In genomic region chr11:2265396-2265795, GRCh38 we compare ENCODE assay signal across 10 cellular contexts. TPM values are rescaled to one million over a fixed set of nuclear protein-coding genes. Genes with fewer than 3 reads are reported as not detected.
DNase-seq lines count a peak whose midpoint lies in the region; ATAC-seq lines count a peak whose summit lies in the region.
"Had no signal": no experiment of that assay in that cellular context is flagged by ENCODE, and none has a peak within 500 bp of the region (broad histone marks: within the 10 kb centered on the region; RNA-seq: fewer than 3 reads in every experiment).

No MANE protein-coding gene starts in this region.

- CTCF ChIA-PET in CD4-positive, alpha-beta memory T cell (lab: Charles Lee; ENCODE audit: partially characterized antibody), result interaction anchor here (1.5 kb wide), 1 partner anchor 41 kb away, joined by 4 read pairs; no protein-coding TSS in a partner anchor
- CTCF ChIA-PET in T-cell (lab: Charles Lee), result no interaction called here

- H3K27me3 ChIP-seq in CD4-positive, alpha-beta memory T cell (ENCODE audit: insufficient read depth, low read length), result peaks cover 4% of the 10 kb centered on the region

- ATAC-seq in GM21526 (IDR thresholded peaks at IDR 0.05; ENCODE audit: low FRiP score, unreplicated experiment) (peak; percentile 46), T-cell (replicated peaks in 1 of 4) (peak in 1 of 4 experiments; percentile 36)

- H3K4me1 ChIP-seq in CD4-positive, alpha-beta memory T cell (ENCODE audit: insufficient read depth, low read length), result peaks cover 38% of the 10 kb centered on the region

- H3K27ac Mint-ChIP-seq in CD4-positive, alpha-beta memory T cell, result peak overlapping the region in 6 of 7 donors; percentile 9 to 85 (median 50)
- H3K27ac Mint-ChIP-seq in T-cell, result peak overlapping the region; percentile 50 to 73

- no peak overlapping the region for H3K4me3 ChIP-seq in CD4-positive, alpha-beta memory T cell (ENCODE audit: low read length in 2 of 2)

- peaks cover 14 to 26% (median 20%) of the 10 kb centered on the region in 4 donors for H3K4me1 Mint-ChIP-seq in CD4-positive, alpha-beta memory T cell
- peaks cover 26 to 28% (median 27%) of the 10 kb centered on the region in 3 donors for H3K4me1 Mint-ChIP-seq in T-cell

- peak in 1 of 5 donors; percentile 1 for DNase-seq in CD4-positive, alpha-beta memory T cell
- DNase-seq in T-cell (peak in 1 of 34 experiments; percentile 34), medulla oblongata (ENCODE audit: extremely low spot score) (peak; percentile 78), NCI-H1105 treated with DMSO at 0.1 percent for 48 hours (lab: John Stamatoyannopoulos, UW) (no peak), amniotic stem cell (lab: John Stamatoyannopoulos, UW) (no peak), NCI-H345 treated with DMSO at 0.1 percent for 48 hours (lab: John Stamatoyannopoulos, UW; ENCODE audit: unreplicated experiment) (no peak)
- DNase-seq in stimulated activated CD8-positive, alpha-beta memory T cell treated with anti-CD3 and anti-CD28 coated beads, Interleukin-4, amount 100 ng/mL, for 48 hours, result no peak
- DNase-seq: NCI-H1436 had no signal

- intact Hi-C loops in CD4-positive, alpha-beta memory T cell (cut with micrococcal nuclease), result loop anchor here (10.0 kb wide), 1 partner anchor 51 kb away; no protein-coding TSS in a partner anchor

- peaks cover 6 to 9% of the 10 kb centered on the region in 2 donors for H3K27me3 Mint-ChIP-seq in CD4-positive, alpha-beta memory T cell
- peaks cover 0 to 13% of the 10 kb centered on the region in 2 donors for H3K27me3 Mint-ChIP-seq in T-cell

- POLR2A ChIA-PET in CD4-positive, alpha-beta memory T cell (lab: Charles Lee; ENCODE audit: partially characterized antibody), result no interaction called here
- POLR2A ChIA-PET in T-cell (lab: Charles Lee), result no interaction called here

- peak overlapping the region; percentile 59 to 89 (median 72) for H3K4me3 Mint-ChIP-seq in CD4-positive, alpha-beta memory T cell
- peak overlapping the region; percentile 25 to 73 (median 37) for H3K4me3 Mint-ChIP-seq in T-cell

- H3K27ac ChIP-seq in CD4-positive, alpha-beta memory T cell (ENCODE audit: low read depth, low read length), result no peak overlapping the region

- no peaks in the 10 kb centered on the region for H3K9me3 ChIP-seq in CD4-positive, alpha-beta memory T cell (ENCODE audit: control insufficient read depth in 1 of 2, low read length in 2 of 2)

- no peaks in the 10 kb centered on the region for H3K9me3 Mint-ChIP-seq in CD4-positive, alpha-beta memory T cell
- H3K9me3 Mint-ChIP-seq in T-cell, result no peaks in the 10 kb centered on the region

- no peaks in the 10 kb centered on the region for H3K36me3 ChIP-seq in CD4-positive, alpha-beta memory T cell (ENCODE audit: insufficient read depth, low read length)

- H3K36me3 Mint-ChIP-seq in CD4-positive, alpha-beta memory T cell, result no peaks in the 10 kb centered on the region
- H3K36me3 Mint-ChIP-seq in T-cell, result no peaks in the 10 kb centered on the region

RNA-seq across cellular contexts. Expression of gene ASCL2, which starts 5.0 kb away (rescaled TPM):
- total RNA-seq in CD4-positive, alpha-beta memory T cell, result under 1 TPM in 1 of 2 experiments, not detected in 1; 0.29 TPM
- under 1 TPM in 1 of 2 donors, not detected in 1; 0.57 TPM for polyA plus RNA-seq in CD4-positive, alpha-beta memory T cell
- total RNA-seq in T-cell, result 1 to 10 TPM in 1 of 5 donors, under 1 TPM in 4; 0.29 to 1.3 (median 0.51) TPM
- polyA plus RNA-seq: aorta had no signal

RNA-seq across cellular contexts. Expression of gene C11orf21, which starts 36.3 kb away (rescaled TPM):
- total RNA-seq in CD4-positive, alpha-beta memory T cell, result 10 to 100 TPM; 64.5 to 65.6 TPM
- 10 to 100 TPM in 1 of 2 donors, 1 to 10 TPM in 1; 9.4 to 10.8 TPM for polyA plus RNA-seq in CD4-positive, alpha-beta memory T cell
- total RNA-seq in T-cell, result 100 to 1,000 TPM in 2 of 5 donors, 10 to 100 TPM in 3; 62.3 to 133 (median 88.9) TPM

RNA-seq across cellular contexts. Expression of gene TSPAN32, which starts 36.4 kb away (rescaled TPM):
- total RNA-seq in CD4-positive, alpha-beta memory T cell, result 10 to 100 TPM; 41.5 to 50.2 TPM
- 10 to 100 TPM; 14.6 to 52.7 TPM for polyA plus RNA-seq in CD4-positive, alpha-beta memory T cell
- total RNA-seq in T-cell, result 100 to 1,000 TPM in 2 of 5 donors, 10 to 100 TPM in 3; 66.9 to 185 (median 92.3) TPM
